ENCODE assay signal across 10 cellular contexts in the genomic region with DNA sequence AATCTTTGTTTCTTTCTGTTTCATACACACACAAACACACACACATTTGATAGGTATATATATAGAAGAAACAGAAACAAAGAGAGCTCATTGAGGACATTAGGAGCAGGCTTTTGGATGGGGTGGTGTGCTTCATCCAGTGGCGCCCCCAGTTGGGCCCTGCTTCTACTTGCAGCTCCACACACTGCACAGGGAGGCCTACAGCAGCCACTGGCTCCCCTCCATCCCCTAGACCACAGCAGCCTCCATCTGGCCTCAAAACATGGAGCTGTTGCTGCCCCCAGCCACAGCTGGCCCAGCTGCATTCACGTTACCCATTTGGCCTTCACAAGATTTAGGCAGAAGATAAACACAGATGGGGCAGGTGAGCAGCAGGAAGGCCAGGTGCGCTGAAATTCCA. TPM values are rescaled to one million over a fixed set of nuclear protein-coding genes. Genes with fewer than 3 reads are reported as not detected.
A peak's percentile ranks its signal among the peaks of the same experiment; 100 is the strongest.
DNase-seq lines count a peak whose midpoint lies in the region; ATAC-seq and TF ChIP-seq lines count a peak whose summit lies in the region.
"Had no signal": no experiment of that assay in that cellular context is flagged by ENCODE, and none has a peak within 500 bp of the region (broad histone marks: within the 10 kb centered on the region; RNA-seq: fewer than 3 reads in every experiment).

No MANE protein-coding gene starts in this region.

- ATAC-seq in sciatic nerve: no peak

- WGBS in esophagus muscularis mucosa: 87% methylated on average over 3 of the region's 3 CpGs

- TF ChIP-seq EP300 in esophagus muscularis mucosa (IDR thresholded peaks at IDR 0.05): no peak

- no peaks in the 10 kb centered on the region for H3K9me3 ChIP-seq in A673 (ENCODE audit: low read depth, low read length, poor library complexity, severe bottlenecking)
- no peaks in the 10 kb centered on the region for H3K9me3 ChIP-seq in esophagus muscularis mucosa

- peak; percentile 27; the same call in 1 of the 2 replicates for TF ChIP-seq CTCF in A673 (conservative IDR thresholded peaks at IDR 0.05; ENCODE audit: low read depth, low read length)
- peak; percentile 16 for TF ChIP-seq CTCF in chondrocyte (IDR thresholded peaks at IDR 0.05)
- no peak for TF ChIP-seq CTCF in MCF 10A (IDR thresholded peaks at IDR 0.05; ENCODE audit: unreplicated experiment)
- no peak for TF ChIP-seq CTCF in esophagus muscularis mucosa (IDR thresholded peaks at IDR 0.05)

- H3K4me3 ChIP-seq in A673 (ENCODE audit: low read depth, low read length, poor library complexity, severe bottlenecking) (no peak overlapping the region), esophagus muscularis mucosa (no peak overlapping the region)

- no peak for TF ChIP-seq POLR2A in esophagus muscularis mucosa (IDR thresholded peaks at IDR 0.05; ENCODE audit: low read depth)

- H3K27ac ChIP-seq in A673 (ENCODE audit: low read depth, low read length, poor library complexity, severe bottlenecking) (no peak overlapping the region), esophagus muscularis mucosa (replicated peaks in 1 of 4) (no peak overlapping the region)

- CTCF ChIA-PET in A673 (lab: Charles Lee) (no interaction called here), MCF 10A (lab: Yijun Ruan, JAX) (interaction anchor here (0.6 to 1.2 kb wide), 3 partner anchors 9 to 86 kb away, joined by 3 read pairs; no protein-coding TSS in a partner anchor)

- H3K4me3 Mint-ChIP-seq in chondrocyte (ENCODE audit: unreplicated experiment) (no peak overlapping the region), MCF 10A (ENCODE audit: unreplicated experiment) (no peak overlapping the region)
- H3K4me3 Mint-ChIP-seq: brain; stimulated activated naive CD8-positive, alpha-beta T cell treated with anti-CD3 and anti-CD28 coated beads, Interleukin-15, Interleukin-2, amounts not matched to agents 100 ng/mL and 50 ng/mL, for 24 hours had no signal

- DNase-seq in A673 (ENCODE audit: low spot score): no peak
- DNase-seq in ELF-1 (ENCODE audit: low read depth, low spot score): peak; percentile 45
- DNase-seq in NAMALWA (ENCODE audit: low spot score): peak; percentile 43
- DNase-seq in chondrocyte (ENCODE audit: low spot score): no peak
- no peak for DNase-seq in MCF 10A (ENCODE audit: unreplicated experiment)
- DNase-seq in esophagus muscularis mucosa (ENCODE audit: extremely low spot score): no peak
- no peak for DNase-seq in NCI-H2196 treated with DMSO at 0.1 percent for 48 hours (lab: John Stamatoyannopoulos, UW; ENCODE audit: unreplicated experiment)
- DNase-seq in sciatic nerve (ENCODE audit: low spot score): no peak

- POLR2A ChIA-PET in A673 (lab: Charles Lee; ENCODE audit: low non-redundant PET) (no interaction called here), MCF 10A (lab: Yijun Ruan, JAX) (interaction anchor here (0.9 to 1.6 kb wide), 2 partner anchors 9 to 10 kb away, joined by 3 to 14 read pairs; no protein-coding TSS in a partner anchor)

- H3K27ac Mint-ChIP-seq in chondrocyte (ENCODE audit: unreplicated experiment) (no peak overlapping the region), MCF 10A (ENCODE audit: low read depth, unreplicated experiment) (no peak overlapping the region)
- H3K27ac Mint-ChIP-seq: brain; stimulated activated naive CD8-positive, alpha-beta T cell treated with anti-CD3 and anti-CD28 coated beads, Interleukin-15, Interleukin-2, amounts not matched to agents 100 ng/mL and 50 ng/mL, for 24 hours had no signal

- H3K4me1 ChIP-seq in A673 (ENCODE audit: insufficient read depth, low read length, poor library complexity, severe bottlenecking) (no peaks in the 10 kb centered on the region), esophagus muscularis mucosa (no peaks in the 10 kb centered on the region)

- H3K27me3 Mint-ChIP-seq in chondrocyte (ENCODE audit: low read depth) (no peaks in the 10 kb centered on the region), MCF 10A (ENCODE audit: insufficient read depth, unreplicated experiment) (no peaks in the 10 kb centered on the region)
- H3K27me3 Mint-ChIP-seq: brain; stimulated activated naive CD8-positive, alpha-beta T cell treated with anti-CD3 and anti-CD28 coated beads, Interleukin-15, Interleukin-2, amounts not matched to agents 100 ng/mL and 50 ng/mL, for 24 hours had no signal

- H3K4me1 Mint-ChIP-seq in chondrocyte (ENCODE audit: low read depth) (no peaks in the 10 kb centered on the region), MCF 10A (ENCODE audit: insufficient read depth, unreplicated experiment) (no peaks in the 10 kb centered on the region)
- H3K4me1 Mint-ChIP-seq: brain had no signal

- H3K9me3 Mint-ChIP-seq in chondrocyte (ENCODE audit: low read depth): no peaks in the 10 kb centered on the region
- H3K9me3 Mint-ChIP-seq in MCF 10A (ENCODE audit: unreplicated experiment): no peaks in the 10 kb centered on the region
- H3K9me3 Mint-ChIP-seq: brain; stimulated activated naive CD8-positive, alpha-beta T cell treated with anti-CD3 and anti-CD28 coated beads, Interleukin-15, Interleukin-2, amounts not matched to agents 100 ng/mL and 50 ng/mL, for 24 hours had no signal

- H3K36me3 Mint-ChIP-seq in chondrocyte (ENCODE audit: low read depth) (peaks cover 3% of the 10 kb centered on the region), MCF 10A (ENCODE audit: insufficient read depth, unreplicated experiment) (no peaks in the 10 kb centered on the region)
- H3K36me3 Mint-ChIP-seq: brain had no signal

- no TSS peak for BruUV-seq in A673 (replicated peaks; lab: Mats Ljungman, UMichigan)
- no TSS peak for BruUV-seq in MCF 10A (replicated peaks; lab: Mats Ljungman, UMichigan)

- intact Hi-C loops in A673 (cut with micrococcal nuclease; ENCODE audit: unreplicated experiment) (no loop called here), MCF 10A (cut with micrococcal nuclease) (no loop called here), esophagus muscularis mucosa (cut with DNase I) (no loop called here), sciatic nerve (cut with DNase I) (no loop called here)

- H3K36me3 ChIP-seq in A673 (ENCODE audit: insufficient read depth, low read length, poor library complexity, severe bottlenecking) (no peaks in the 10 kb centered on the region), esophagus muscularis mucosa (no peaks in the 10 kb centered on the region)

- H3K27me3 ChIP-seq in A673 (replicated peaks; ENCODE audit: insufficient read depth, low read depth, low read length, poor library complexity): no peaks in the 10 kb centered on the region
- no peaks in the 10 kb centered on the region for H3K27me3 ChIP-seq in esophagus muscularis mucosa

RNA-seq across cellular contexts. Expression of a gene that starts 33.1 kb away (rescaled TPM):
- 32.1 and 36.5 TPM in 2 replicates for total RNA-seq in A673 (2021)
- 41.6 to 63.9 TPM (median 48.2 TPM) in 3 replicates for total RNA-seq in chondrocyte
- 58.5 and 60.2 TPM in 2 replicates for total RNA-seq in MCF 10A (2022)
- total RNA-seq in esophagus muscularis mucosa: 10 to 100 TPM; 40.9 to 64.8 (median 44.5) TPM
- total RNA-seq in sciatic nerve: 106 TPM

Comparison
In these comparisons a context has a peak if more than half of its experiments do, and no peak if none do; other contexts are left out.
1. DNase-seq: peak in ELF-1 (single experiment) and NAMALWA (single experiment); none in A673 (single experiment), chondrocyte (single experiment), MCF 10A (single experiment), esophagus muscularis mucosa (single experiment), NCI-H2196 treated with DMSO at 0.1 percent for 48 hours (single experiment) and sciatic nerve (single experiment).
2. CTCF ChIP-seq: peak in A673 (single experiment) and chondrocyte (single experiment); none in MCF 10A (single experiment) and esophagus muscularis mucosa (0 of 3).